ENCODE assay signal across 8 cellular contexts in the genomic region with DNA sequence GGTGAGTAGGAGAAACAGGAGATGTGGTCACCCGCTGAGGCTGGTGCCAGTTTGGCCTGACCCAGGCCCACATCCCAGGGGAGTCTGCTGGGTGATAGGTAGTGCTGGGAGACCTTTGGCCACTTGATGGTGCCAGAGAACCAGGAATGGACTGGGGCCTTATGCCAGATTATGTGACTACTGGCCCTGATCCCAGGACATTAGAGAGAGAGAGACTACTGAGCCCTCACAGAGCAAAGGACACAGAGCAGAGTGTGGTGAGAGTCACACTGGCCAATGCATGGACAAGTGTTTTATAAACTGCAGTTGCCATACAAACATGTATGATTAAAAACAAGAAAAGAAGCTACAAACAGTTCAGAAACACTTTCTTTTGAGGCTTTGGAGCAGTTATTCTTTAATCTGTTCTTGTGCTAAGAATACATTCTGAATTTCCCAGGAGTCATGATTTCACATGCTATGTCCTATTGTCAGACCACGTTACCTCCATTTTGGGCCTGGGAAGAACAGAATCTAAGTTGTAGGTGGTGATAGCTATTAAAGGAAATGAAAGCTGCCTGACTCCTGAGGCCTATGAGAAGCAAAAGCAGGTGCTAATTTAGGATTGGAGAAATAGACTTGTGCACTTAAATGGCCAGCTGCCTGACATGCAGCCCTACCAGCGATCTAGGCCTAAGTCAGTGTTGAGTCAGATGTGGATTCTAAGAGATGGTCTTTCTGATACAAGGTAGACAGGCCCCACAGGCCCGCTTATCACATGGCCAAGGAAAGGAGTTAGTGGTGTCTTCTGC. TPM values are rescaled to one million over a fixed set of nuclear protein-coding genes. Genes with fewer than 3 reads are reported as not detected.
DNase-seq lines count a peak whose midpoint lies in the region; ATAC-seq and TF ChIP-seq lines count a peak whose summit lies in the region.

No MANE protein-coding gene starts in this region.

- POLR2A ChIA-PET in PC-3 (lab: Charles Lee; ENCODE audit: unreplicated experiment) = no interaction called here

- ATAC-seq in GM21576 (IDR thresholded peaks at IDR 0.05; ENCODE audit: unreplicated experiment) (peak; percentile 82), PC-3 (peak; percentile 78), heart left ventricle (peak; percentile 95 to 98 (median 97))

- H3K9me2 ChIP-seq in PC-3 (replicated peaks; ENCODE audit: low read length) = no peaks in the 10 kb centered on the region

- intact Hi-C loops in PC-3 (cut with micrococcal nuclease) (loop anchor here (1.0 kb wide), 2 partner anchors 129 to 146 kb away; no protein-coding TSS in a partner anchor), heart left ventricle (cut with DNase I) (loop anchor here (1.0 to 10.0 kb wide), 11 partner anchors 128 to 438 kb away; no protein-coding TSS in a partner anchor)

- TF ChIP-seq CTCF in PC-3 (conservative IDR thresholded peaks at IDR 0.05; ENCODE audit: low read depth, low read length) (peak; percentile 83), heart left ventricle (IDR thresholded peaks at IDR 0.05) (peak; percentile 62 to 94 (median 81)), progenitor cell of endocrine pancreas (IDR thresholded peaks at IDR 0.05; ENCODE audit: unreplicated experiment) (peak; percentile 81)

- no peaks in the 10 kb centered on the region for H3K27me3 Mint-ChIP-seq in progenitor cell of endocrine pancreas

- H3K4me1 ChIP-seq in PC-3 (ENCODE audit: insufficient read depth, low read length) (no peaks in the 10 kb centered on the region), adipocyte (ENCODE audit: control insufficient read depth, insufficient read depth, low read length) (peaks cover 12% of the 10 kb centered on the region), heart left ventricle (peaks cover 0 to 20% (median 11%) of the 10 kb centered on the region in 12 donors)

- CTCF ChIA-PET in PC-3 (lab: Charles Lee) = interaction anchor here (0.6 to 1.9 kb wide), 4 partner anchors 124 to 432 kb away, joined by 3 to 18 read pairs (median 8); no protein-coding TSS in a partner anchor

- no peaks in the 10 kb centered on the region for H3K4me1 Mint-ChIP-seq in progenitor cell of endocrine pancreas (ENCODE audit: low read depth)

- H3K4me3 Mint-ChIP-seq in progenitor cell of endocrine pancreas (ENCODE audit: low read depth) = no peak overlapping the region

- H3K36me3 Mint-ChIP-seq in progenitor cell of endocrine pancreas (ENCODE audit: insufficient read depth) = peaks cover 2% of the 10 kb centered on the region

- H3K9me3 ChIP-seq in PC-3 (ENCODE audit: low read length) (no peaks in the 10 kb centered on the region), adipocyte (ENCODE audit: control insufficient read depth, low read length) (no peaks in the 10 kb centered on the region), heart left ventricle (no peaks in the 10 kb centered on the region)

- H4K20me1 ChIP-seq in PC-3 (ENCODE audit: low read length) = no peaks in the 10 kb centered on the region

- TF ChIP-seq POLR2A in heart left ventricle (IDR thresholded peaks at IDR 0.05) = no peak

- 41 to 62% (median 56%) methylated on average over 4 of the region's 4 CpGs for WGBS in heart left ventricle, 4 donors

- H3K4me3 ChIP-seq in PC-3 (ENCODE audit: low read length) = no peak overlapping the region
- H3K4me3 ChIP-seq in adipocyte (ENCODE audit: low read length) = no peak overlapping the region
- no peak overlapping the region for H3K4me3 ChIP-seq in heart left ventricle

- BruUV-seq in PC-3 (replicated peaks; lab: Mats Ljungman, UMichigan) = no TSS peak

- H3K4me2 ChIP-seq in PC-3 (ENCODE audit: low read length) = no peak overlapping the region

- no peak overlapping the region for H3K27ac Mint-ChIP-seq in progenitor cell of endocrine pancreas

- DNase-seq in GM03348 (ENCODE audit: low spot score) (peak; percentile 80), HT1080 (ENCODE audit: low read depth) (peak; percentile 70), PC-3 (peak; percentile 60), adipocyte (ENCODE audit: low read depth) (peak; percentile 81), heart left ventricle (peak; percentile 73 to 80 (median 77)), progenitor cell of endocrine pancreas (ENCODE audit: low spot score, unreplicated experiment) (peak; percentile 52), SKM-1 treated with dmso at 0.1 percent for 144 hours (lab: John Stamatoyannopoulos, UW; ENCODE audit: unreplicated experiment) (no peak)

- no peak overlapping the region for H3K27ac ChIP-seq in PC-3 (ENCODE audit: low read length)
- peak overlapping the region in 11 of 12 donors; percentile 11 to 78 (median 69) for H3K27ac ChIP-seq in heart left ventricle

- H2AFZ ChIP-seq in PC-3 (ENCODE audit: low read length) = no peak overlapping the region

- H3K36me3 ChIP-seq in PC-3 (ENCODE audit: low read depth, low read length) (no peaks in the 10 kb centered on the region), adipocyte (ENCODE audit: control insufficient read depth, insufficient read depth, low read length, severe bottlenecking) (no peaks in the 10 kb centered on the region), heart left ventricle (peaks cover 0 to 65% (median 28%) of the 10 kb centered on the region in 9 donors)

- no peaks in the 10 kb centered on the region for H3K79me2 ChIP-seq in PC-3 (ENCODE audit: low read length)

- no peaks in the 10 kb centered on the region for H3F3A ChIP-seq in PC-3 (ENCODE audit: low read length, unreplicated experiment)

- H3K27me3 ChIP-seq in PC-3 (ENCODE audit: low read length) (no peaks in the 10 kb centered on the region), adipocyte (replicated peaks; ENCODE audit: control insufficient read depth, insufficient read depth, low read length) (no peaks in the 10 kb centered on the region), heart left ventricle (no peaks in the 10 kb centered on the region)

- H3K9ac ChIP-seq in PC-3 (ENCODE audit: low read length) = no peak overlapping the region
- H3K9ac ChIP-seq in adipocyte (ENCODE audit: low read length) = peak overlapping the region; percentile 20

- H3K9me3 Mint-ChIP-seq in progenitor cell of endocrine pancreas (ENCODE audit: low read depth) = no peaks in the 10 kb centered on the region

RNA-seq across cellular contexts. Expression of gene TMOD1, which starts 32.6 kb away (rescaled TPM):
- total RNA-seq in HT1080 (2014; rRNA removed; shearing (Covaris generic)) = 0.53 and 0.58 TPM in 2 replicates
- polyA plus RNA-seq in HT1080 (2015; cell fraction: cytosol; rRNA removed) = 1.2 and 1.4 TPM in 2 replicates
- 0.74 and 1.2 TPM in 2 replicates for polyA plus RNA-seq in HT1080 (2015; cell fraction: nucleus; rRNA removed)
- total RNA-seq in PC-3 (2014; rRNA removed) (not detected in 2 replicates), heart left ventricle (100 to 1,000 TPM; 106 to 201 (median 176) TPM), progenitor cell of endocrine pancreas (10.1 and 10.6 TPM in 2 replicates)
- polyA plus RNA-seq in heart left ventricle = 100 to 1,000 TPM in 1 of 2 donors, 10 to 100 TPM in 1; 96.4 to 136 TPM

RNA-seq across cellular contexts. Expression of gene TDRD7, which starts 57.0 kb away (rescaled TPM):
- total RNA-seq in HT1080 (2014; rRNA removed; shearing (Covaris generic)) = 7.2 TPM in 2 replicates
- 5.4 and 6.4 TPM in 2 replicates for polyA plus RNA-seq in HT1080 (2015; cell fraction: cytosol; rRNA removed)
- polyA plus RNA-seq in HT1080 (2015; cell fraction: nucleus; rRNA removed) = 11.4 and 12.7 TPM in 2 replicates
- total RNA-seq in PC-3 (2014; rRNA removed) (4.2 and 4.3 TPM in 2 replicates), heart left ventricle (10 to 100 TPM in 2 of 9 donors, 1 to 10 TPM in 7; 4.9 to 15.3 (median 9.3) TPM), progenitor cell of endocrine pancreas (12.8 and 14.2 TPM in 2 replicates)
- polyA plus RNA-seq in heart left ventricle = 1 to 10 TPM; 3.0 to 6.8 TPM
